Comparison of ENCODE assay signal across 1 cellular context in the genomic region with DNA sequence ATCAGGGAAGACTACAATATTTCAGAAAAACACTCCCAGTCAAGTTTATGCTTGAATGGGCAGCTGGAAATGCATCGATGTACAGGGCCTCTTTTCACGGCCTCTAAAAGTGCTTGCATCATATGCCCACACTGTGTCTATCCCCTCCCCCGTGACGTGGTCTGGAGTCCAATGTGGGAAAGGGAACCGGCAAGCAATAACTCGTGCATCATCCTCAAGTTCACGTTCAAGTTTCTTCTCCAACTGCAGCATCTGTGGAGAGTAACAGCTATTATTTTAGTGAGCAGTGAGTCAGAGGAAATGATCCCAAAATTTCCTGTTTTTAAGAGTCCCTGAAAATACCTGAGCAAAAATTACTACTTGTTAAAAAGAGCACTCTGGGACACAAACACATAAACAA.
TF ChIP-seq lines count a peak whose summit lies in the region.

No MANE protein-coding gene starts in this region.

TF ChIP-seq in endothelial cell of umbilical vein, 7 proteins besides CTCF, POLR2A, EP300 and RAD21 (continued from another document):
- TF ChIP-seq GATA2 (IDR thresholded peaks at IDR 0.05; ENCODE audit: insufficient read depth, insufficient read length, low read depth, low read length) = no peak
- TF ChIP-seq, protein P1, sequence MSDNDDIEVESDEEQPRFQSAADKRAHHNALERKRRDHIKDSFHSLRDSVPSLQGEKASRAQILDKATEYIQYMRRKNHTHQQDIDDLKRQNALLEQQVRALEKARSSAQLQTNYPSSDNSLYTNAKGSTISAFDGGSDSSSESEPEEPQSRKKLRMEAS (IDR thresholded peaks at IDR 0.05; ENCODE audit: insufficient read depth, insufficient read length) = no peak
- no peak for TF ChIP-seq FOS (IDR thresholded peaks at IDR 0.05; ENCODE audit: borderline replicate concordance, insufficient read depth, low read length)
- TF ChIP-seq JUN (IDR thresholded peaks at IDR 0.05; ENCODE audit: borderline replicate concordance, insufficient read depth, insufficient read length, low read depth) = no peak
- TF ChIP-seq POLR2AphosphoS5 (IDR thresholded peaks at IDR 0.05; ENCODE audit: insufficient read depth, low read depth, low read length) = no peak
- no peak for TF ChIP-seq EZH2 (IDR thresholded peaks at IDR 0.05; ENCODE audit: borderline replicate concordance, low read depth, low read length, severe bottlenecking)
